1 cellular context compared by ENCODE assay signal in genomic region chr3:82130056-82130455, GRCh38.
TF ChIP-seq lines count a peak whose summit lies in the region.

No MANE protein-coding gene starts in this region.

TF ChIP-seq in endothelial cell of umbilical vein, 7 proteins besides CTCF, POLR2A, EP300 and RAD21 (continued from another document):
- TF ChIP-seq JUN (IDR thresholded peaks at IDR 0.05; ENCODE audit: borderline replicate concordance, insufficient read depth, insufficient read length, low read depth) = no peak
- no peak for TF ChIP-seq EZH2 (IDR thresholded peaks at IDR 0.05; ENCODE audit: borderline replicate concordance, low read depth, low read length, severe bottlenecking)
- TF ChIP-seq GATA2 (IDR thresholded peaks at IDR 0.05; ENCODE audit: insufficient read depth, insufficient read length, low read depth, low read length) = no peak
- TF ChIP-seq FOS (IDR thresholded peaks at IDR 0.05; ENCODE audit: borderline replicate concordance, insufficient read depth, low read length) = no peak
